ENCODE assay signal across 1 cellular context in the genomic region with DNA sequence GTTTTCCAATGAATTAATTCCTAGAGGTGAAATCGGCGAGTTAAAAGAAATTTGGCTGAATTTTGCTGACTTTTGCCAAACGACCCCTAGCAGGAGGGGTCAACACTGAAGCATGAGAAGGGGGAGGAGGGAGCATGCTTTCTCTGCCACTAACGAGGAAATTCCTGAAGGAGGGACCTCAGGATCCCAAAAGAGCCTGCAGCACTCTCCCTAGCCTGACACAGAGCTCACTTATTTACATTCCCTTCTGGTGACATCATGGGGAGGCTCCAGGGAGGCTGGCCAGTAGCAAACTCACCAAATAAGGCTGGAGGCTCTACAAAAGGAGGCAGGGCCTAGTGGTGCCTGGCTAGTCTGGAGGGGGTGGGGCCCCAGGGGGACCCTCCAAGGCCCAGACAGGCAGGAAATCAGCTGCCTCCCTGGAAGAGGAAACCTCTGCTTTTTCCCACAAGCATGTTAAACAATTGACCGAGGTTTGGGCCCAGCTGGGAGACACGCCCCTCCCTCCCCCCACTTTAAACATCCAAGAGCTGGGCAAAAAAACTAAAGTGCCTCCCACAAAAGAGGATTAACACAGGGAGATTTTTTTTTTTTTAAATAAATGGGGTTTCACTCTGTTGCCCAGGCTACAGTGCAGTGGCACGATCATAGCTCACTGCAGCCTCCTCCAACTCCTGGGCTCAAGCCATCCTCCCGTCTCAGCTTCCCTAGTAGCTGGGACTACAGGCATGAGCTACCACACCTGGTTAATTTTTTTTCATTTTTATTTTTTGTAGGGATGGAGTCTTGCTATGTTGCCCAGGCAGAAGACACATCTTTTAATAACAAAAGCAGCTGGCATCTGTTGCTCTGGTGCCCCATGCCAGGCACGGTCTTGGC.
TF ChIP-seq lines count a peak whose summit lies in the region.

No MANE protein-coding gene starts in this region.

TF ChIP-seq in HEK293, 187 proteins besides CTCF, POLR2A, EP300 and RAD21 (continued from another document):
- TF ChIP-seq ZBTB44 (tag by site-specific recombination; IDR thresholded peaks at IDR 0.05) (peak; percentile 44; the same call in 1 of the 2 replicates), ZNF558 (tag by site-specific recombination; IDR thresholded peaks at IDR 0.05) (0 out of 2 replicates have a peak, but pooled peaks have one; percentile 9), OSR2 (tag by site-specific recombination; IDR thresholded peaks at IDR 0.05) (peak; percentile 43; the same call in 1 of the 2 replicates), ZNF629 (tag by site-specific recombination; IDR thresholded peaks at IDR 0.05) (peak; percentile 93), GLIS1 (tag by site-specific recombination; IDR thresholded peaks at IDR 0.05) (peak; percentile 93), ZNF366 (tag by site-specific recombination; conservative IDR thresholded peaks at IDR 0.05) (peak; percentile 94), KLF16 (tag by site-specific recombination; IDR thresholded peaks at IDR 0.05) (peak; percentile 60; the same call in 1 of the 2 replicates), ZFP37 (tag by site-specific recombination; IDR thresholded peaks at IDR 0.05) (peak; percentile 39; the same call in 1 of the 2 replicates), ZNF146 (tag by site-specific recombination; IDR thresholded peaks at IDR 0.05) (no peak), BCL6B (tag by site-specific recombination; IDR thresholded peaks at IDR 0.05) (peak; percentile 38; the same call in 1 of the 2 replicates), TRIM28 (IDR thresholded peaks at IDR 0.05; ENCODE audit: borderline replicate concordance, low read length) (peak; percentile 78), ZNF184 (tag by site-specific recombination; IDR thresholded peaks at IDR 0.05) (peak; percentile 70; the same call in 1 of the 2 replicates), ZNF837 (tag by site-specific recombination; IDR thresholded peaks at IDR 0.05) (no peak), KLF9 (tag by site-specific recombination; IDR thresholded peaks at IDR 0.05; ENCODE audit: low read depth) (peak; percentile 90), ZNF121 (tag by site-specific recombination; IDR thresholded peaks at IDR 0.05) (peak; percentile 98), SP3 (tag by site-specific recombination; IDR thresholded peaks at IDR 0.05) (peak; percentile 81), IKZF3 (tag by site-specific recombination; IDR thresholded peaks at IDR 0.05) (peak; percentile 97), INSM2 (tag by site-specific recombination; IDR thresholded peaks at IDR 0.05) (peak; percentile 83), SP2 (tag by site-specific recombination; IDR thresholded peaks at IDR 0.05) (peak; percentile 88), GLIS2 (tag by site-specific recombination; IDR thresholded peaks at IDR 0.05) (peak; percentile 91), ZEB2 (tag by site-specific recombination; IDR thresholded peaks at IDR 0.05) (peak; percentile 88), TSHZ1 (tag by site-specific recombination; IDR thresholded peaks at IDR 0.05; ENCODE audit: borderline replicate concordance) (peak; percentile 40), ZFP3 (tag by site-specific recombination; IDR thresholded peaks at IDR 0.05; ENCODE audit: low read depth) (no peak), ZNF843 (tag by site-specific recombination; IDR thresholded peaks at IDR 0.05) (peak; percentile 22; the same call in 1 of the 2 replicates), ZNF341 (tag by site-specific recombination; IDR thresholded peaks at IDR 0.05; ENCODE audit: low read depth) (peak; percentile 80), ZNF660 (tag by site-specific recombination; IDR thresholded peaks at IDR 0.05) (peak; percentile 86), ZIC2 (tag by site-specific recombination; IDR thresholded peaks at IDR 0.05) (no peak), WT1 (tag by site-specific recombination; IDR thresholded peaks at IDR 0.05) (peak; percentile 80)
- TF ChIP-seq, protein P1, sequence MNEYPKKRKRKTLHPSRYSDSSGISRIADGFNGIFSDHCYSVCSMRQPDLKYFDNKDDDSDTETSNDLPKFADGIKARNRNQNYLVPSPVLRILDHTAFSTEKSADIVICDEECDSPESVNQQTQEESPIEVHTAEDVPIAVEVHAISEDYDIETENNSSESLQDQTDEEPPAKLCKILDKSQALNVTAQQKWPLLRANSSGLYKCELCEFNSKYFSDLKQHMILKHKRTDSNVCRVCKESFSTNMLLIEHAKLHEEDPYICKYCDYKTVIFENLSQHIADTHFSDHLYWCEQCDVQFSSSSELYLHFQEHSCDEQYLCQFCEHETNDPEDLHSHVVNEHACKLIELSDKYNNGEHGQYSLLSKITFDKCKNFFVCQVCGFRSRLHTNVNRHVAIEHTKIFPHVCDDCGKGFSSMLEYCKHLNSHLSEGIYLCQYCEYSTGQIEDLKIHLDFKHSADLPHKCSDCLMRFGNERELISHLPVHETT (tag by site-specific recombination; IDR thresholded peaks at IDR 0.05), result no peak; the same call in 1 of the 2 replicates
- TF ChIP-seq, protein P2, sequence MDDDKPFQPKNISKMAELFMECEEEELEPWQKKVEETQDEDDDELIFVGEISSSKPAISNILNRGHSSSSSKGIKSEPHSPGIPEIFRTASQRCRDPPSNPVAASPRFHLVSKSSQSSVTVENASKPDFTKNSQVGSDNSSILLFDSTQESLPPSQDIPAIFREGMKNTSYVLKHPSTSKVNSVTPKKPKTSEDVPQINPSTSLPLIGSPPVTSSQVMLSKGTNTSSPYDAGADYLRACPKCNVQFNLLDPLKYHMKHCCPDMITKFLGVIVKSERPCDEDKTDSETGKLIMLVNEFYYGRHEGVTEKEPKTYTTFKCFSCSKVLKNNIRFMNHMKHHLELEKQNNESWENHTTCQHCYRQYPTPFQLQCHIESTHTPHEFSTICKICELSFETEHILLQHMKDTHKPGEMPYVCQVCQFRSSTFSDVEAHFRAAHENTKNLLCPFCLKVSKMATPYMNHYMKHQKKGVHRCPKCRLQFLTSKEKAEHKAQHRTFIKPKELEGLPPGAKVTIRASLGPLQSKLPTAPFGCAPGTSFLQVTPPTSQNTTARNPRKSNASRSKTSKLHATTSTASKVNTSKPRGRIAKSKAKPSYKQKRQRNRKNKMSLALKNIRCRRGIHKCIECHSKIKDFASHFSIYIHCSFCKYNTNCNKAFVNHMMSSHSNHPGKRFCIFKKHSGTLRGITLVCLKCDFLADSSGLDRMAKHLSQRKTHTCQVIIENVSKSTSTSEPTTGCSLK (tag by site-specific recombination; IDR thresholded peaks at IDR 0.05), result no peak
TF ChIP-seq in HEK293: peak in this region for 52.
